ENCODE assay signal across 1 cellular context in the genomic region with DNA sequence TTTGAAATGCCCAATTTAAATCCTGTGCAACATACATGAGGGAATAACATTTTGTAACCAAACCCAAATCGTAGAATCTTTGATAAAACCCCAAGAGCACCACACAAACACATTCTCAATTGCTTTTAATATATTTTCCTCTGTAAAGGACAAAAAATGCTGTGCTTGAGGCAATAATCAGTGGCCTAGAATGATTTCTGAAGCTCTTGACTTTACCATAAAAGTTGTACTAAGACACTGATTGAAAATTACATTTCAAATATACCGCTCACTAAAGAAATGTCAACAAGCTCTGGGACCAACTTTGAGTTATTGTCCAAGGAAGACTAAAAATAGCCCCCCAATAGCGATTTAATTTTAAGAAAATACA.
TF ChIP-seq lines count a peak whose summit lies in the region.

No MANE protein-coding gene starts in this region.

TF ChIP-seq in GM23338, 12 proteins besides CTCF, POLR2A, EP300 and RAD21 (continued from another document):
- TF ChIP-seq, protein P1, sequence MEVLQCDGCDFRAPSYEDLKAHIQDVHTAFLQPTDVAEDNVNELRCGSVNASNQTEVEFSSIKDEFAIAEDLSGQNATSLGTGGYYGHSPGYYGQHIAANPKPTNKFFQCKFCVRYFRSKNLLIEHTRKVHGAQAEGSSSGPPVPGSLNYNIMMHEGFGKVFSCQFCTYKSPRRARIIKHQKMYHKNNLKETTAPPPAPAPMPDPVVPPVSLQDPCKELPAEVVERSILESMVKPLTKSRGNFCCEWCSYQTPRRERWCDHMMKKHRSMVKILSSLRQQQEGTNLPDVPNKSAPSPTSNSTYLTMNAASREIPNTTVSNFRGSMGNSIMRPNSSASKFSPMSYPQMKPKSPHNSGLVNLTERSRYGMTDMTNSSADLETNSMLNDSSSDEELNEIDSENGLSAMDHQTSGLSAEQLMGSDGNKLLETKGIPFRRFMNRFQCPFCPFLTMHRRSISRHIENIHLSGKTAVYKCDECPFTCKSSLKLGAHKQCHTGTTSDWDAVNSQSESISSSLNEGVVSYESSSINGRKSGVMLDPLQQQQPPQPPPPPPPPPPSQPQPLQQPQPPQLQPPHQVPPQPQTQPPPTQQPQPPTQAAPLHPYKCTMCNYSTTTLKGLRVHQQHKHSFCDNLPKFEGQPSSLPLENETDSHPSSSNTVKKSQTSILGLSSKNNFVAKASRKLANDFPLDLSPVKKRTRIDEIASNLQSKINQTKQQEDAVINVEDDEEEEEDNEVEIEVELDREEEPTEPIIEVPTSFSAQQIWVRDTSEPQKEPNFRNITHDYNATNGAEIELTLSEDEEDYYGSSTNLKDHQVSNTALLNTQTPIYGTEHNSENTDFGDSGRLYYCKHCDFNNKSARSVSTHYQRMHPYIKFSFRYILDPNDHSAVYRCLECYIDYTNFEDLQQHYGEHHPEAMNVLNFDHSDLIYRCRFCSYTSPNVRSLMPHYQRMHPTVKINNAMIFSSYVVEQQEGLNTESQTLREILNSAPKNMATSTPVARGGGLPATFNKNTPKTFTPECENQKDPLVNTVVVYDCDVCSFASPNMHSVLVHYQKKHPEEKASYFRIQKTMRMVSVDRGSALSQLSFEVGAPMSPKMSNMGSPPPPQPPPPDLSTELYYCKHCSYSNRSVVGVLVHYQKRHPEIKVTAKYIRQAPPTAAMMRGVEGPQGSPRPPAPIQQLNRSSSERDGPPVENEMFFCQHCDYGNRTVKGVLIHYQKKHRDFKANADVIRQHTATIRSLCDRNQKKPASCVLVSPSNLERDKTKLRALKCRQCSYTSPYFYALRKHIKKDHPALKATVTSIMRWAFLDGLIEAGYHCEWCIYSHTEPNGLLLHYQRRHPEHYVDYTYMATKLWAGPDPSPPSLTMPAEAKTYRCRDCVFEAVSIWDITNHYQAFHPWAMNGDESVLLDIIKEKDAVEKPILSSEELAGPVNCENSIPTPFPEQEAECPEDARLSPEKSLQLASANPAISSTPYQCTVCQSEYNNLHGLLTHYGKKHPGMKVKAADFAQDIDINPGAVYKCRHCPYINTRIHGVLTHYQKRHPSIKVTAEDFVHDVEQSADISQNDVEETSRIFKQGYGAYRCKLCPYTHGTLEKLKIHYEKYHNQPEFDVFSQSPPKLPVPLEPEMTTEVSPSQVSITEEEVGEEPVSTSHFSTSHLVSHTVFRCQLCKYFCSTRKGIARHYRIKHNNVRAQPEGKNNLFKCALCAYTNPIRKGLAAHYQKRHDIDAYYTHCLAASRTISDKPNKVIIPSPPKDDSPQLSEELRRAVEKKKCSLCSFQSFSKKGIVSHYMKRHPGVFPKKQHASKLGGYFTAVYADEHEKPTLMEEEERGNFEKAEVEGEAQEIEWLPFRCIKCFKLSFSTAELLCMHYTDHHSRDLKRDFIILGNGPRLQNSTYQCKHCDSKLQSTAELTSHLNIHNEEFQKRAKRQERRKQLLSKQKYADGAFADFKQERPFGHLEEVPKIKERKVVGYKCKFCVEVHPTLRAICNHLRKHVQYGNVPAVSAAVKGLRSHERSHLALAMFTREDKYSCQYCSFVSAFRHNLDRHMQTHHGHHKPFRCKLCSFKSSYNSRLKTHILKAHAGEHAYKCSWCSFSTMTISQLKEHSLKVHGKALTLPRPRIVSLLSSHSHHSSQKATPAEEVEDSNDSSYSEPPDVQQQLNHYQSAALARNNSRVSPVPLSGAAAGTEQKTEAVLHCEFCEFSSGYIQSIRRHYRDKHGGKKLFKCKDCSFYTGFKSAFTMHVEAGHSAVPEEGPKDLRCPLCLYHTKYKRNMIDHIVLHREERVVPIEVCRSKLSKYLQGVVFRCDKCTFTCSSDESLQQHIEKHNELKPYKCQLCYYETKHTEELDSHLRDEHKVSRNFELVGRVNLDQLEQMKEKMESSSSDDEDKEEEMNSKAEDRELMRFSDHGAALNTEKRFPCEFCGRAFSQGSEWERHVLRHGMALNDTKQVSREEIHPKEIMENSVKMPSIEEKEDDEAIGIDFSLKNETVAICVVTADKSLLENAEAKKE (CRISPR knock-in tag; IDR thresholded peaks at IDR 0.05), result no peak
- TF ChIP-seq, protein P2, sequence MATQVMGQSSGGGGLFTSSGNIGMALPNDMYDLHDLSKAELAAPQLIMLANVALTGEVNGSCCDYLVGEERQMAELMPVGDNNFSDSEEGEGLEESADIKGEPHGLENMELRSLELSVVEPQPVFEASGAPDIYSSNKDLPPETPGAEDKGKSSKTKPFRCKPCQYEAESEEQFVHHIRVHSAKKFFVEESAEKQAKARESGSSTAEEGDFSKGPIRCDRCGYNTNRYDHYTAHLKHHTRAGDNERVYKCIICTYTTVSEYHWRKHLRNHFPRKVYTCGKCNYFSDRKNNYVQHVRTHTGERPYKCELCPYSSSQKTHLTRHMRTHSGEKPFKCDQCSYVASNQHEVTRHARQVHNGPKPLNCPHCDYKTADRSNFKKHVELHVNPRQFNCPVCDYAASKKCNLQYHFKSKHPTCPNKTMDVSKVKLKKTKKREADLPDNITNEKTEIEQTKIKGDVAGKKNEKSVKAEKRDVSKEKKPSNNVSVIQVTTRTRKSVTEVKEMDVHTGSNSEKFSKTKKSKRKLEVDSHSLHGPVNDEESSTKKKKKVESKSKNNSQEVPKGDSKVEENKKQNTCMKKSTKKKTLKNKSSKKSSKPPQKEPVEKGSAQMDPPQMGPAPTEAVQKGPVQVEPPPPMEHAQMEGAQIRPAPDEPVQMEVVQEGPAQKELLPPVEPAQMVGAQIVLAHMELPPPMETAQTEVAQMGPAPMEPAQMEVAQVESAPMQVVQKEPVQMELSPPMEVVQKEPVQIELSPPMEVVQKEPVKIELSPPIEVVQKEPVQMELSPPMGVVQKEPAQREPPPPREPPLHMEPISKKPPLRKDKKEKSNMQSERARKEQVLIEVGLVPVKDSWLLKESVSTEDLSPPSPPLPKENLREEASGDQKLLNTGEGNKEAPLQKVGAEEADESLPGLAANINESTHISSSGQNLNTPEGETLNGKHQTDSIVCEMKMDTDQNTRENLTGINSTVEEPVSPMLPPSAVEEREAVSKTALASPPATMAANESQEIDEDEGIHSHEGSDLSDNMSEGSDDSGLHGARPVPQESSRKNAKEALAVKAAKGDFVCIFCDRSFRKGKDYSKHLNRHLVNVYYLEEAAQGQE (IDR thresholded peaks at IDR 0.05; ENCODE audit: unreplicated experiment), result no peak
- no peak for TF ChIP-seq EZH2phosphoT487 (IDR thresholded peaks at IDR 0.05; ENCODE audit: unreplicated experiment)
- TF ChIP-seq ZNF114 (CRISPR knock-in tag; IDR thresholded peaks at IDR 0.05), result no peak
- TF ChIP-seq JUNB (IDR thresholded peaks at IDR 0.05; ENCODE audit: unreplicated experiment), result no peak
- TF ChIP-seq EZH2 (IDR thresholded peaks at IDR 0.05; ENCODE audit: low read depth, unreplicated experiment), result no peak
- TF ChIP-seq ZNF331 (CRISPR knock-in tag; IDR thresholded peaks at IDR 0.05; ENCODE audit: low read depth), result no peak
- TF ChIP-seq CREB1 (CRISPR knock-in tag; IDR thresholded peaks at IDR 0.05; ENCODE audit: low read depth), result no peak
- no peak for TF ChIP-seq STAT1 (IDR thresholded peaks at IDR 0.05; ENCODE audit: unreplicated experiment)
- TF ChIP-seq, protein P3, sequence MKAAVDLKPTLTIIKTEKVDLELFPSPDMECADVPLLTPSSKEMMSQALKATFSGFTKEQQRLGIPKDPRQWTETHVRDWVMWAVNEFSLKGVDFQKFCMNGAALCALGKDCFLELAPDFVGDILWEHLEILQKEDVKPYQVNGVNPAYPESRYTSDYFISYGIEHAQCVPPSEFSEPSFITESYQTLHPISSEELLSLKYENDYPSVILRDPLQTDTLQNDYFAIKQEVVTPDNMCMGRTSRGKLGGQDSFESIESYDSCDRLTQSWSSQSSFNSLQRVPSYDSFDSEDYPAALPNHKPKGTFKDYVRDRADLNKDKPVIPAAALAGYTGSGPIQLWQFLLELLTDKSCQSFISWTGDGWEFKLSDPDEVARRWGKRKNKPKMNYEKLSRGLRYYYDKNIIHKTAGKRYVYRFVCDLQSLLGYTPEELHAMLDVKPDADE (IDR thresholded peaks at IDR 0.05), result no peak
- no peak for TF ChIP-seq NANOG (IDR thresholded peaks at IDR 0.05; ENCODE audit: borderline replicate concordance)
